In the genomic region with DNA sequence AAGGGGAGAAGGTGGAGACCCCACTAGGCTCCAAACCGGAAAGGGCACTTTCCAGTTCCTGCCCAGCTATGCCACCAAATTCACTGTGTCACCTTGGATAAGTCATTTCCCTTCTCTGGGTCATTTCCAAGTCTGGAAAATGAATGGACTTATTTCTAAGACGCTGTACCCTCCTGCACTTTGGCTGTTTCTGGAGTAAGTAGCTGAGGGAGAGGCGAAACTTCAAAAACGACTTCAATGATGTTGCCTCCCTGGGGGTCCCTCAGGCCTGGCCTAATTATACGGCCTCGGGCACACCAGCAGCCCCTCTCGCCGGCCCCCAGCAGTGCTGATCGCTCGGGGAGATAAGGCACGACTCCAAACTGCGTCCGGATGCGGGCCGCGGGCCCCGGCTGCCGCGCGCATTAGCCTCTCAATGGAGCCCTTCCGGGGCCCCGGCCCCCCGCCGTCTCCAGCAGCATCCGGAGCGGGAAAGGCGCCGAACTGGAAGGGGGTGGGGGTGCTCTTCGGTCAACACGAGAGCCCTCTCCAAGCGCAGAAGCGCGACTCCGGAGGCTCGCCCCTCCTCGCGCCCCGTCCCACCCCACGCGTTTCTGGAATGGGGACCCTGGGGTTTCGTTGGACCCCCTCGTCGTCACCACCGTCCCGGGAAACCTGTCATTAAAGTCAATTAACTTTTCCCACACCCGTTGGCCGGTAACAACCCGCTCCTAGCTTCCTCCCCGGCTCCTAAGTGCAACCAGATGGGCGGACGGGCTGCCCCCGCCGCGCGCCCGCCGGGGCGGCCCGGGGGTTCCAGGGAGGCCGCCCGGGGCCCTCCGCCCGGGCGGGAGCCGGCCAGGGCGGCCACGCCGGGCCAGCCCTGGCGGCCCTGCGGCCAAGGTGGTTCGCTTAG, we compare ENCODE assay signal across 9 cellular contexts. TPM values are rescaled to one million over a fixed set of nuclear protein-coding genes. Genes with fewer than 3 reads are reported as not detected.
DNase-seq lines count a peak whose midpoint lies in the region; ATAC-seq, FAIRE-seq and TF ChIP-seq lines count a peak whose summit lies in the region.
"Had no signal": no experiment of that assay in that cellular context is flagged by ENCODE, and none has a peak within 500 bp of the region (broad histone marks: within the 10 kb centered on the region; RNA-seq: fewer than 3 reads in every experiment).

No MANE protein-coding gene starts in this region.

- no peak for TF ChIP-seq CTCF in A549 (IDR thresholded peaks at IDR 0.05)
- no peak for TF ChIP-seq CTCF in OCI-LY1 (IDR thresholded peaks at IDR 0.05; ENCODE audit: low read length)
- no peak for TF ChIP-seq CTCF in astrocyte (IDR thresholded peaks at IDR 0.05; ENCODE audit: insufficient read depth, low read depth, low read length)

- H3K4me3 Mint-ChIP-seq in astrocyte (ENCODE audit: unreplicated experiment) = no peak overlapping the region

- H3K4me3 ChIP-seq in A549 = peak overlapping the region; percentile 47
- peak overlapping the region; percentile 41 for H3K4me3 ChIP-seq in OCI-LY1 (ENCODE audit: low read depth, low read length, poor library complexity, severe bottlenecking)
- peak overlapping the region; percentile 30 for H3K4me3 ChIP-seq in astrocyte (ENCODE audit: insufficient read depth, low read depth, low read length)
- H3K4me3 ChIP-seq in iPS DF 6.9 (ENCODE audit: low read length) = peak overlapping the region; percentile 26; the same call in 1 of the 2 replicates
- H3K4me3 ChIP-seq in skeletal muscle satellite cell (ENCODE audit: low read length) = peak overlapping the region; percentile 60

- no peaks in the 10 kb centered on the region for H3K79me2 ChIP-seq in OCI-LY1 (ENCODE audit: insufficient read depth, low read length)
- H3K79me2 ChIP-seq in astrocyte (ENCODE audit: insufficient read depth, low read length) = peaks cover 21% of the 10 kb centered on the region

- no peaks in the 10 kb centered on the region for H3K9me3 Mint-ChIP-seq in astrocyte (ENCODE audit: unreplicated experiment)

- H3K4me1 ChIP-seq in A549 (peaks cover 41% of the 10 kb centered on the region), OCI-LY1 (ENCODE audit: insufficient read depth, low read length, severe bottlenecking) (peaks cover 33% of the 10 kb centered on the region), astrocyte (ENCODE audit: insufficient read depth, low read length) (peaks cover 39% of the 10 kb centered on the region), iPS DF 6.9 (ENCODE audit: control insufficient read depth, insufficient read depth, low read length) (peaks cover 11% of the 10 kb centered on the region; the same call in 1 of the 2 replicates), skeletal muscle satellite cell (ENCODE audit: control insufficient read depth, insufficient read depth, low read length) (peaks cover 46% of the 10 kb centered on the region)

- H2AFZ ChIP-seq in OCI-LY1 (ENCODE audit: low read length) = no peak overlapping the region
- H2AFZ ChIP-seq in astrocyte (ENCODE audit: low read depth, low read length) = no peak overlapping the region

- H3K4me1 Mint-ChIP-seq in astrocyte (ENCODE audit: low read depth, unreplicated experiment) = peaks cover 26% of the 10 kb centered on the region

- FAIRE-seq in A549 (lab: Jason Lieb, UNC) (no peak), astrocyte (lab: Jason Lieb, UNC) (no peak)
- FAIRE-seq: islet of Langerhans had no signal

- TF ChIP-seq POLR2A in A549 (IDR thresholded peaks at IDR 0.05; ENCODE audit: low read length) (no peak), GM18951 (IDR thresholded peaks at IDR 0.05; ENCODE audit: extremely low read depth, insufficient read depth, insufficient read length) (peak; percentile 34)

- CTCF ChIA-PET in A549 (lab: Yijun Ruan, JAX) = interaction anchor here (1.0 to 11.4 kb wide), 7 partner anchors 17 to 476 kb away, joined by 3 to 116 read pairs (median 5); no protein-coding TSS in a partner anchor

- TF ChIP-seq RAD21 in A549 (conservative IDR thresholded peaks at IDR 0.05 in 1 of 2, IDR thresholded peaks at IDR 0.05 in 1 of 2) = no peak

- POLR2A ChIA-PET in A549 (lab: Yijun Ruan, JAX) = interaction anchor here (0.6 to 2.2 kb wide), 8 partner anchors 34 to 359 kb away, joined by 3 to 15 read pairs (median 8); no protein-coding TSS in a partner anchor

- H4K20me1 ChIP-seq in OCI-LY1 (ENCODE audit: insufficient read depth, low read length) = no peaks in the 10 kb centered on the region
- H4K20me1 ChIP-seq in astrocyte (ENCODE audit: insufficient read depth, low read length) = peaks cover 11% of the 10 kb centered on the region

- H3K36me3 ChIP-seq in OCI-LY1 (ENCODE audit: insufficient read depth, low read length) = no peaks in the 10 kb centered on the region
- H3K36me3 ChIP-seq in astrocyte (ENCODE audit: insufficient read depth, low read length) = no peaks in the 10 kb centered on the region
- no peaks in the 10 kb centered on the region for H3K36me3 ChIP-seq in iPS DF 6.9 (ENCODE audit: control insufficient read depth, insufficient read depth, low read length)
- H3K36me3 ChIP-seq in skeletal muscle satellite cell (ENCODE audit: insufficient read depth, low read length) = no peaks in the 10 kb centered on the region

- ATAC-seq in A549 (peak; percentile 15 to 19; a peak in 5 of 6 replicates), HG03025 (IDR thresholded peaks at IDR 0.05; ENCODE audit: low FRiP score, unreplicated experiment) (no peak)

- H3K9ac ChIP-seq in OCI-LY1 (ENCODE audit: low read length) (no peak overlapping the region; the same call in 1 of the 2 replicates), astrocyte (ENCODE audit: low read length) (peak overlapping the region; percentile 99), skeletal muscle satellite cell (ENCODE audit: low read depth, low read length) (peak overlapping the region; percentile 83)

- no peaks in the 10 kb centered on the region; the same call in 1 of the 2 replicates for H3K27me3 ChIP-seq in OCI-LY1 (ENCODE audit: insufficient read depth, low read length)
- no peaks in the 10 kb centered on the region for H3K27me3 ChIP-seq in astrocyte (ENCODE audit: insufficient read depth, low read length)
- no peaks in the 10 kb centered on the region for H3K27me3 ChIP-seq in iPS DF 6.9 (ENCODE audit: control insufficient read depth, insufficient read depth, low read length)
- peaks cover 7% of the 10 kb centered on the region for H3K27me3 ChIP-seq in skeletal muscle satellite cell (ENCODE audit: control insufficient read depth, insufficient read depth, low read length)

- peaks cover 16% of the 10 kb centered on the region for H3K27me3 Mint-ChIP-seq in astrocyte (ENCODE audit: low read depth, unreplicated experiment)

- H3K4me2 ChIP-seq in A549 (peak overlapping the region; percentile 92), OCI-LY1 (ENCODE audit: low read length) (peak overlapping the region; percentile 40; the same call in 1 of the 2 replicates), astrocyte (ENCODE audit: low read length) (peak overlapping the region; percentile 87), skeletal muscle satellite cell (ENCODE audit: low read length) (peak overlapping the region; percentile 83)

- 28% methylated on average over 4 of the region's 71 CpGs for WGBS in A549 (ENCODE audit: missing lambda C conversion rate)
- WGBS in iPS DF 6.9 (ENCODE audit: insufficient coverage, insufficient read length) = no CpG with 5 or more reads among the region's 71 CpGs

- DNase-seq in A549 (ENCODE audit: low read depth in 1 of 2, low spot score in 1 of 2) (peak in 1 of 2 experiments; percentile 54), astrocyte (ENCODE audit: low read depth) (peak; percentile 62), iPS DF 6.9 (ENCODE audit: low read depth, low spot score) (no peak), NCI-H1694 treated with DMSO at 0.1 percent for 48 hours (lab: John Stamatoyannopoulos, UW) (no peak)

- peaks cover 6% of the 10 kb centered on the region for H3K36me3 Mint-ChIP-seq in astrocyte (ENCODE audit: low read depth, unreplicated experiment)

- in situ Hi-C loops in GM18951 (cut with MboI; ENCODE audit: low sequenced_read_pairs, unreplicated experiment) = no loop called here

- TF ChIP-seq EP300 in A549 (IDR thresholded peaks at IDR 0.05) = no peak

- no peaks in the 10 kb centered on the region for H3K9me2 ChIP-seq in OCI-LY1 (ENCODE audit: low read depth, low read length)

- 0 out of 2 replicates have a peak, but pooled peaks cover 3% of the 10 kb centered on the region for H3F3A ChIP-seq in OCI-LY1 (ENCODE audit: insufficient read depth, low read length)

- peak overlapping the region; percentile 44 for H3K27ac Mint-ChIP-seq in astrocyte (ENCODE audit: unreplicated experiment)

- peak overlapping the region; percentile 99 to 100 for H3K27ac ChIP-seq in A549
- no peak overlapping the region for H3K27ac ChIP-seq in OCI-LY1 (ENCODE audit: low read depth, low read length, poor library complexity, severe bottlenecking)
- peak overlapping the region; percentile 96 for H3K27ac ChIP-seq in astrocyte (ENCODE audit: low read depth, low read length)
- H3K27ac ChIP-seq in iPS DF 6.9 (ENCODE audit: low read length) = no peak overlapping the region

- H3K9me3 ChIP-seq in A549 = no peaks in the 10 kb centered on the region
- H3K9me3 ChIP-seq in OCI-LY1 (ENCODE audit: low read length) = no peaks in the 10 kb centered on the region
- H3K9me3 ChIP-seq in astrocyte (ENCODE audit: insufficient read depth, low read depth, low read length) = no peaks in the 10 kb centered on the region
- no peaks in the 10 kb centered on the region for H3K9me3 ChIP-seq in iPS DF 6.9 (ENCODE audit: control insufficient read depth, insufficient read depth, low read length)
- H3K9me3 ChIP-seq in skeletal muscle satellite cell (replicated peaks; ENCODE audit: low read length) = no peaks in the 10 kb centered on the region

TF ChIP-seq in A549, 52 proteins besides CTCF, POLR2A, EP300 and RAD21 (continues in another document):
- TF ChIP-seq, protein P1, sequence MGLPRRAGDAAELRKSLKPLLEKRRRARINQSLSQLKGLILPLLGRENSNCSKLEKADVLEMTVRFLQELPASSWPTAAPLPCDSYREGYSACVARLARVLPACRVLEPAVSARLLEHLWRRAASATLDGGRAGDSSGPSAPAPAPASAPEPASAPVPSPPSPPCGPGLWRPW (IDR thresholded peaks at IDR 0.05) = no peak
- no peak for TF ChIP-seq CBX2 (IDR thresholded peaks at IDR 0.05; ENCODE audit: borderline replicate concordance, low read depth)
- TF ChIP-seq JUNB (IDR thresholded peaks at IDR 0.05) = no peak
- no peak for TF ChIP-seq ZC3H11A (IDR thresholded peaks at IDR 0.05)
- no peak for TF ChIP-seq FOSL2 (IDR thresholded peaks at IDR 0.05)
- peak; percentile 3; the same call in 1 of the 2 replicates for TF ChIP-seq FOSL2 (CRISPR knock-in tag; IDR thresholded peaks at IDR 0.05)
- no peak for TF ChIP-seq BHLHE40 (IDR thresholded peaks at IDR 0.05; ENCODE audit: low read depth, low read length)
- TF ChIP-seq CBX8 (IDR thresholded peaks at IDR 0.05) = no peak
- TF ChIP-seq HOXA7 (CRISPR knock-in tag; IDR thresholded peaks at IDR 0.05) = no peak; the same call in none of the 2 replicates

RNA-seq across cellular contexts. Expression of gene HES1, which starts 4.8 kb away (rescaled TPM):
- polyA plus RNA-seq in A549 (2011; rRNA removed) = 34.5 and 66.6 TPM in 2 replicates
- polyA plus RNA-seq in A549 (2012; cell fraction: cytosol; rRNA removed) = 65.0 and 95.5 TPM in 2 replicates
- 226 and 239 TPM in 2 replicates for polyA plus RNA-seq in A549 (2012; cell fraction: nucleus; rRNA removed)
- polyA plus RNA-seq in A549 (2017; fragmentation: RNase III; extraction: RNeasy Plus Mini Kit Qiagen cat#74134 plus additional on column Dnase treatment) = 6.1 to 8.5 TPM (median 8.3 TPM) in 3 replicates
- 34.8 and 42.3 TPM in 2 replicates for polyA minus RNA-seq in A549 (2011; rRNA and poly(A)+ RNA removed)
- total RNA-seq in astrocyte = 44.6 and 46.5 TPM in 2 replicates
- 0.87 and 1.0 TPM in 2 replicates for total RNA-seq in skeletal muscle satellite cell (2012; rRNA removed)

Comparison
In these comparisons a context has a peak if more than half of its experiments do, and no peak if none do; other contexts are left out.
1. H3K27ac ChIP-seq: peak in A549 (2 of 2) and astrocyte (single experiment); none in OCI-LY1 (single experiment) and iPS DF 6.9 (single experiment).
2. H3K4me2 ChIP-seq: peak in every context shown above with its lines; median percentile 92 in A549; 87 in astrocyte; 83 in skeletal muscle satellite cell; 40 in OCI-LY1.
3. Peak in every context shown above with its lines, with median percentiles within 50 percentile points of each other: H3K4me3 ChIP-seq.